15 cellular contexts compared by ENCODE assay signal in the genomic region with DNA sequence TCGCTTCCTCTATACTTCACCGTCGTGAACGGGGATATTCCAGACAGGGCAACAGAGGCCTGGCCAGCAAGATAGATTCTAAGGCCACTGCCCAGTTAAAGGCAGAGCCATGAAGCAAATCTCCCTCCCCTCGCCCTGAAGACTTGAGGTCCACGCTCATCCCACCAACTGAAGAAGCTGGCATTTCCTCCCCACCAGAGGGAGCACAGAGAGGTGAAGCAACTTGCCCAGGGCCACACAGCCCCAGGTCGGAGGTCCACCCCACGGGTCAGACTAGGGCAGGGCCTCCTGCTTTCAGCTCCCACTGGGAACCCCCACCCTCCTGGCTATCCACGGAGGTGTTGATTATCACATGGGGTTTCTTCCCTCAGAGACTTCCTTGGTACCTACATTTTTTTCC.
"Had no signal": no experiment of that assay in that cellular context is flagged by ENCODE, and none has a peak within 500 bp of the region (broad histone marks: within the 10 kb centered on the region; RNA-seq: fewer than 3 reads in every experiment).

No MANE protein-coding gene starts in this region.

- H3K36me3 ChIP-seq: breast epithelium, tibial nerve had no signal

- H3K4me1 ChIP-seq: breast epithelium had no signal

- FAIRE-seq: kidney had no signal

- H3K4me1 Mint-ChIP-seq: activated CD4-positive, alpha-beta T cell treated with anti-CD3 and anti-CD28 coated beads, Interleukin-2, amount 10 ng/mL, durations not matched to agents 7 days and 5 days; activated naive CD8-positive, alpha-beta T cell treated with anti-CD3 and anti-CD28 coated beads, Interleukin-2, amount 10 ng/mL, durations not matched to agents 7 days and 5 days; naive thymus-derived CD8-positive, alpha-beta T cell had no signal

- H2AFZ ChIP-seq: hepatocyte had no signal

- H3K9me3 Mint-ChIP-seq: activated CD4-positive, alpha-beta T cell treated with anti-CD3 and anti-CD28 coated beads, Interleukin-2, amount 10 ng/mL, durations not matched to agents 7 days and 5 days; activated naive CD8-positive, alpha-beta T cell treated with anti-CD3 and anti-CD28 coated beads, Interleukin-2, amount 10 ng/mL, durations not matched to agents 7 days and 5 days; naive thymus-derived CD8-positive, alpha-beta T cell; T-helper 2 cell treated with Interferon-gamma antibody and Interleukin-4, amounts not matched to agents 5 μg/mL and 100 μg/mL, for 36 hours had no signal

- H3K27ac ChIP-seq: breast epithelium, hepatocyte, tibial nerve had no signal

- H3K9me3 ChIP-seq: breast epithelium, tibial nerve had no signal

- H3K4me3 ChIP-seq: breast epithelium, hepatocyte, tibial nerve had no signal

- H3K79me2 ChIP-seq: hepatocyte had no signal

- H3K27me3 ChIP-seq: breast epithelium, hepatocyte, tibial nerve had no signal

- DNase-seq: activated CD4-positive, alpha-beta T cell treated with anti-CD3 and anti-CD28 coated beads, Interleukin-2, amount 10 ng/mL, durations not matched to agents 7 days and 5 days; activated CD8-positive, alpha-beta memory T cell treated with anti-CD3 and anti-CD28 coated beads for 24 hours; activated naive CD4-positive, alpha-beta T cell; activated naive CD8-positive, alpha-beta T cell treated with anti-CD3 and anti-CD28 coated beads, Interleukin-2, amount 10 ng/mL, durations not matched to agents 7 days and 5 days; erythroblast; kidney; left ventricle myocardium superior; mesenchymal stem cell; naive thymus-derived CD8-positive, alpha-beta T cell; stimulated activated naive CD4-positive, alpha-beta T cell; SW 1271 had no signal

- H3K27ac Mint-ChIP-seq: activated CD4-positive, alpha-beta T cell treated with anti-CD3 and anti-CD28 coated beads, Interleukin-2, amount 10 ng/mL, durations not matched to agents 7 days and 5 days; activated naive CD8-positive, alpha-beta T cell treated with anti-CD3 and anti-CD28 coated beads, Interleukin-2, amount 10 ng/mL, durations not matched to agents 7 days and 5 days; naive thymus-derived CD8-positive, alpha-beta T cell; T-helper 2 cell treated with Interferon-gamma antibody and Interleukin-4, amounts not matched to agents 5 μg/mL and 100 μg/mL, for 36 hours had no signal

- H3K4me2 ChIP-seq: hepatocyte had no signal

- ATAC-seq: left ventricle myocardium superior; naive thymus-derived CD8-positive, alpha-beta T cell had no signal

- H3K4me3 Mint-ChIP-seq: activated CD4-positive, alpha-beta T cell treated with anti-CD3 and anti-CD28 coated beads, Interleukin-2, amount 10 ng/mL, durations not matched to agents 7 days and 5 days; activated naive CD8-positive, alpha-beta T cell treated with anti-CD3 and anti-CD28 coated beads, Interleukin-2, amount 10 ng/mL, durations not matched to agents 7 days and 5 days; naive thymus-derived CD8-positive, alpha-beta T cell; T-helper 2 cell treated with Interferon-gamma antibody and Interleukin-4, amounts not matched to agents 5 μg/mL and 100 μg/mL, for 36 hours had no signal

- H3K36me3 Mint-ChIP-seq: activated naive CD8-positive, alpha-beta T cell treated with anti-CD3 and anti-CD28 coated beads, Interleukin-2, amount 10 ng/mL, durations not matched to agents 7 days and 5 days; naive thymus-derived CD8-positive, alpha-beta T cell had no signal
